ENCODE assay signal across 33 cellular contexts in the genomic region with DNA sequence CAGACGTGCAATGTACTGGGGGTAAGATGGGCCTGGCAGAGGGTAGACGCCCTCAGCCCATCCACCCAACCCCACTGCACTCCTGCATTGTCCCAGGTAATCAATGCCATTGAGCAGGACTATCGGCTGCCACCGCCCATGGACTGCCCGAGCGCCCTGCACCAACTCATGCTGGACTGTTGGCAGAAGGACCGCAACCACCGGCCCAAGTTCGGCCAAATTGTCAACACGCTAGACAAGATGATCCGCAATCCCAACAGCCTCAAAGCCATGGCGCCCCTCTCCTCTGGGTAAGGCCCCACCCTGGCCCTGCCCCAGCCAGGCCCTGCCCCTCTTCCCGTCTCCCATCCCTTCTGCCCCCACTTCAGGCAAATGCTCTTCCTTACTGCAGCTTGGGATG.
"Had no signal": no experiment of that assay in that cellular context is flagged by ENCODE, and none has a peak within 500 bp of the region (broad histone marks: within the 10 kb centered on the region; RNA-seq: fewer than 3 reads in every experiment).

No MANE protein-coding gene starts in this region.

- DNase-seq: Karpas-422, Kasumi-1, MG63, MM.1S, MV-4-11, NCI-H1048, NCI-H1092, NCI-H1092 treated with DMSO at 0.1 percent for 48 hours, NCI-H1105, NCI-H1105 treated with DMSO at 0.1 percent for 48 hours, NCI-H1417, NCI-H1417 treated with DMSO at 0.1 percent for 48 hours, NCI-H1436, NCI-H1436 treated with DMSO at 0.1 percent for 48 hours, NCI-H146, NCI-H1694, NCI-H1694 treated with DMSO at 0.1 percent for 48 hours, NCI-H187, NCI-H187 treated with DMSO at 0.1 percent for 48 hours, NCI-H1930, NCI-H2029, NCI-H2029 treated with DMSO at 0.1 percent for 48 hours, NCI-H2081, NCI-H2081 treated with DMSO at 0.1 percent for 48 hours, NCI-H2107, NCI-H2171, NCI-H2171 treated with DMSO at 0.1 percent for 48 hours, NCI-H2227 treated with DMSO at 0.1 percent for 48 hours, NCI-H226, NCI-H345, NCI-H446, NCI-H446 treated with DMSO at 0.1 percent for 48 hours, NCI-H510A had no signal
